In the genomic region with DNA sequence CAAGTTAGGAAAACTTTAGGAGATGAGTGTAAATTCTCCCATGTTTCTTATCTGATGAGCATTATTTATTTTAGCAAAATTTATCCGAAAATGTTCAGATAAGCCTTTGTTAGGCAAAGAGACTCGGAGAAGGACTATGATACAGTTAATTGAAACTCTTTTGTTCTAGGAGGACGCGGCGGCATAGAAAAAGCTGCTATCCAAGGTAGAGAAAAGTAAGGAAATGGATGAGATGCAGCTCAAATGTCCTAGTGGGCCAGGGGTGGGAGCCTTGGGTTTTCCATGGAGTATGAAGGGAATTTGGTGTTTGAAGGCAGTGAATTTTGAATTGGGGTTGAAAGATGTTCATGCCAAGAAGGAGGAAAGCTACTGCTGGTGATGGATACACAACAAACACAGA, we compare ENCODE assay signal across 2 cellular contexts.
A peak's percentile ranks its signal among the peaks of the same experiment; 100 is the strongest.
TF ChIP-seq lines count a peak whose summit lies in the region.

No MANE protein-coding gene starts in this region.

TF ChIP-seq in SK-N-SH, 30 proteins besides CTCF, POLR2A, EP300 and RAD21 (continued from another document):
- TF ChIP-seq, protein P1, sequence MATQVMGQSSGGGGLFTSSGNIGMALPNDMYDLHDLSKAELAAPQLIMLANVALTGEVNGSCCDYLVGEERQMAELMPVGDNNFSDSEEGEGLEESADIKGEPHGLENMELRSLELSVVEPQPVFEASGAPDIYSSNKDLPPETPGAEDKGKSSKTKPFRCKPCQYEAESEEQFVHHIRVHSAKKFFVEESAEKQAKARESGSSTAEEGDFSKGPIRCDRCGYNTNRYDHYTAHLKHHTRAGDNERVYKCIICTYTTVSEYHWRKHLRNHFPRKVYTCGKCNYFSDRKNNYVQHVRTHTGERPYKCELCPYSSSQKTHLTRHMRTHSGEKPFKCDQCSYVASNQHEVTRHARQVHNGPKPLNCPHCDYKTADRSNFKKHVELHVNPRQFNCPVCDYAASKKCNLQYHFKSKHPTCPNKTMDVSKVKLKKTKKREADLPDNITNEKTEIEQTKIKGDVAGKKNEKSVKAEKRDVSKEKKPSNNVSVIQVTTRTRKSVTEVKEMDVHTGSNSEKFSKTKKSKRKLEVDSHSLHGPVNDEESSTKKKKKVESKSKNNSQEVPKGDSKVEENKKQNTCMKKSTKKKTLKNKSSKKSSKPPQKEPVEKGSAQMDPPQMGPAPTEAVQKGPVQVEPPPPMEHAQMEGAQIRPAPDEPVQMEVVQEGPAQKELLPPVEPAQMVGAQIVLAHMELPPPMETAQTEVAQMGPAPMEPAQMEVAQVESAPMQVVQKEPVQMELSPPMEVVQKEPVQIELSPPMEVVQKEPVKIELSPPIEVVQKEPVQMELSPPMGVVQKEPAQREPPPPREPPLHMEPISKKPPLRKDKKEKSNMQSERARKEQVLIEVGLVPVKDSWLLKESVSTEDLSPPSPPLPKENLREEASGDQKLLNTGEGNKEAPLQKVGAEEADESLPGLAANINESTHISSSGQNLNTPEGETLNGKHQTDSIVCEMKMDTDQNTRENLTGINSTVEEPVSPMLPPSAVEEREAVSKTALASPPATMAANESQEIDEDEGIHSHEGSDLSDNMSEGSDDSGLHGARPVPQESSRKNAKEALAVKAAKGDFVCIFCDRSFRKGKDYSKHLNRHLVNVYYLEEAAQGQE (IDR thresholded peaks at IDR 0.05; ENCODE audit: low read depth, low read length): peak; percentile 71
- TF ChIP-seq TCF12 (IDR thresholded peaks at IDR 0.05): no peak
- no peak for TF ChIP-seq TEAD4 (IDR thresholded peaks at IDR 0.05; ENCODE audit: borderline replicate concordance, insufficient read depth)
- TF ChIP-seq, protein P2, sequence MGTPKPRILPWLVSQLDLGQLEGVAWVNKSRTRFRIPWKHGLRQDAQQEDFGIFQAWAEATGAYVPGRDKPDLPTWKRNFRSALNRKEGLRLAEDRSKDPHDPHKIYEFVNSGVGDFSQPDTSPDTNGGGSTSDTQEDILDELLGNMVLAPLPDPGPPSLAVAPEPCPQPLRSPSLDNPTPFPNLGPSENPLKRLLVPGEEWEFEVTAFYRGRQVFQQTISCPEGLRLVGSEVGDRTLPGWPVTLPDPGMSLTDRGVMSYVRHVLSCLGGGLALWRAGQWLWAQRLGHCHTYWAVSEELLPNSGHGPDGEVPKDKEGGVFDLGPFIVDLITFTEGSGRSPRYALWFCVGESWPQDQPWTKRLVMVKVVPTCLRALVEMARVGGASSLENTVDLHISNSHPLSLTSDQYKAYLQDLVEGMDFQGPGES (IDR thresholded peaks at IDR 0.05; ENCODE audit: low read depth, low read length): no peak
- TF ChIP-seq TAF1 (IDR thresholded peaks at IDR 0.05; ENCODE audit: borderline replicate concordance, low read depth, low read length): no peak

TF ChIP-seq in SK-N-SH treated with all-trans-retinoic acid at 6 μM for 48 hours, 23 proteins besides CTCF, POLR2A, EP300 and RAD21 (continued from another document):
- TF ChIP-seq, protein P3, sequence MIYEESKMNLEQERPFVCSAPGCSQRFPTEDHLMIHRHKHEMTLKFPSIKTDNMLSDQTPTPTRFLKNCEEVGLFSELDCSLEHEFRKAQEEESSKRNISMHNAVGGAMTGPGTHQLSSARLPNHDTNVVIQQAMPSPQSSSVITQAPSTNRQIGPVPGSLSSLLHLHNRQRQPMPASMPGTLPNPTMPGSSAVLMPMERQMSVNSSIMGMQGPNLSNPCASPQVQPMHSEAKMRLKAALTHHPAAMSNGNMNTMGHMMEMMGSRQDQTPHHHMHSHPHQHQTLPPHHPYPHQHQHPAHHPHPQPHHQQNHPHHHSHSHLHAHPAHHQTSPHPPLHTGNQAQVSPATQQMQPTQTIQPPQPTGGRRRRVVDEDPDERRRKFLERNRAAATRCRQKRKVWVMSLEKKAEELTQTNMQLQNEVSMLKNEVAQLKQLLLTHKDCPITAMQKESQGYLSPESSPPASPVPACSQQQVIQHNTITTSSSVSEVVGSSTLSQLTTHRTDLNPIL (CRISPR knock-in tag; IDR thresholded peaks at IDR 0.05; ENCODE audit: low read depth): no peak
- TF ChIP-seq TCF4 (CRISPR knock-in tag; IDR thresholded peaks at IDR 0.05; ENCODE audit: borderline replicate concordance) (no peak), CSDC2 (CRISPR knock-in tag; IDR thresholded peaks at IDR 0.05) (no peak), RARB (CRISPR knock-in tag; IDR thresholded peaks at IDR 0.05) (no peak), TOX (CRISPR knock-in tag; IDR thresholded peaks at IDR 0.05; ENCODE audit: borderline replicate concordance) (no peak), SNAI2 (CRISPR knock-in tag; IDR thresholded peaks at IDR 0.05) (no peak), OSR1 (CRISPR knock-in tag; IDR thresholded peaks at IDR 0.05) (no peak), ZNF70 (CRISPR knock-in tag; IDR thresholded peaks at IDR 0.05) (no peak), PPARA (CRISPR knock-in tag; IDR thresholded peaks at IDR 0.05; ENCODE audit: borderline replicate concordance) (no peak), ESRRG (CRISPR knock-in tag; IDR thresholded peaks at IDR 0.05) (no peak), ZFP30 (CRISPR knock-in tag; IDR thresholded peaks at IDR 0.05) (no peak)
- TF ChIP-seq, protein P4, sequence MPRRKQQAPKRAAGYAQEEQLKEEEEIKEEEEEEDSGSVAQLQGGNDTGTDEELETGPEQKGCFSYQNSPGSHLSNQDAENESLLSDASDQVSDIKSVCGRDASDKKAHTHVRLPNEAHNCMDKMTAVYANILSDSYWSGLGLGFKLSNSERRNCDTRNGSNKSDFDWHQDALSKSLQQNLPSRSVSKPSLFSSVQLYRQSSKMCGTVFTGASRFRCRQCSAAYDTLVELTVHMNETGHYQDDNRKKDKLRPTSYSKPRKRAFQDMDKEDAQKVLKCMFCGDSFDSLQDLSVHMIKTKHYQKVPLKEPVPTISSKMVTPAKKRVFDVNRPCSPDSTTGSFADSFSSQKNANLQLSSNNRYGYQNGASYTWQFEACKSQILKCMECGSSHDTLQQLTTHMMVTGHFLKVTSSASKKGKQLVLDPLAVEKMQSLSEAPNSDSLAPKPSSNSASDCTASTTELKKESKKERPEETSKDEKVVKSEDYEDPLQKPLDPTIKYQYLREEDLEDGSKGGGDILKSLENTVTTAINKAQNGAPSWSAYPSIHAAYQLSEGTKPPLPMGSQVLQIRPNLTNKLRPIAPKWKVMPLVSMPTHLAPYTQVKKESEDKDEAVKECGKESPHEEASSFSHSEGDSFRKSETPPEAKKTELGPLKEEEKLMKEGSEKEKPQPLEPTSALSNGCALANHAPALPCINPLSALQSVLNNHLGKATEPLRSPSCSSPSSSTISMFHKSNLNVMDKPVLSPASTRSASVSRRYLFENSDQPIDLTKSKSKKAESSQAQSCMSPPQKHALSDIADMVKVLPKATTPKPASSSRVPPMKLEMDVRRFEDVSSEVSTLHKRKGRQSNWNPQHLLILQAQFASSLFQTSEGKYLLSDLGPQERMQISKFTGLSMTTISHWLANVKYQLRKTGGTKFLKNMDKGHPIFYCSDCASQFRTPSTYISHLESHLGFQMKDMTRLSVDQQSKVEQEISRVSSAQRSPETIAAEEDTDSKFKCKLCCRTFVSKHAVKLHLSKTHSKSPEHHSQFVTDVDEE (CRISPR knock-in tag; IDR thresholded peaks at IDR 0.05): no peak
- TF ChIP-seq, protein P5, sequence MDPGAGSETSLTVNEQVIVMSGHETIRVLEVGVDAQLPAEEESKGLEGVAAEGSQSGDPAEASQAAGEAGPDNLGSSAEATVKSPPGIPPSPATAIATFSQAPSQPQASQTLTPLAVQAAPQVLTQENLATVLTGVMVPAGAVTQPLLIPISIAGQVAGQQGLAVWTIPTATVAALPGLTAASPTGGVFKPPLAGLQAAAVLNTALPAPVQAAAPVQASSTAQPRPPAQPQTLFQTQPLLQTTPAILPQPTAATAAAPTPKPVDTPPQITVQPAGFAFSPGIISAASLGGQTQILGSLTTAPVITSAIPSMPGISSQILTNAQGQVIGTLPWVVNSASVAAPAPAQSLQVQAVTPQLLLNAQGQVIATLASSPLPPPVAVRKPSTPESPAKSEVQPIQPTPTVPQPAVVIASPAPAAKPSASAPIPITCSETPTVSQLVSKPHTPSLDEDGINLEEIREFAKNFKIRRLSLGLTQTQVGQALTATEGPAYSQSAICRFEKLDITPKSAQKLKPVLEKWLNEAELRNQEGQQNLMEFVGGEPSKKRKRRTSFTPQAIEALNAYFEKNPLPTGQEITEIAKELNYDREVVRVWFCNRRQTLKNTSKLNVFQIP (CRISPR knock-in tag; IDR thresholded peaks at IDR 0.05; ENCODE audit: borderline replicate concordance, low read depth): no peak
